Comparison of ENCODE assay signal across 21 cellular contexts in genomic region chr7:100892364-100893317, GRCh38. TPM values are rescaled to one million over a fixed set of nuclear protein-coding genes. Genes with fewer than 3 reads are reported as not detected.
A peak's percentile ranks its signal among the peaks of the same experiment; 100 is the strongest.
DNase-seq lines count a peak whose midpoint lies in the region; ATAC-seq and TF ChIP-seq lines count a peak whose summit lies in the region.
"Had no signal": no experiment of that assay in that cellular context is flagged by ENCODE, and none has a peak within 500 bp of the region (broad histone marks: within the 10 kb centered on the region; RNA-seq: fewer than 3 reads in every experiment).

No MANE protein-coding gene starts in this region.

- H3K27ac Mint-ChIP-seq in activated T-helper 2 cell treated with anti-CD3 and anti-CD28 coated beads, Interferon-gamma antibody, Interleukin-2, Interleukin-4, amounts not matched to agents 10 μg/mL and 5 μg/mL and 100 μg/mL, durations not matched to agents 14 hours and 24 hours and 36 hours, result no peak overlapping the region
- peak overlapping the region; percentile 99 for H3K27ac Mint-ChIP-seq in nephron

- H3K4me3 Mint-ChIP-seq in activated T-helper 2 cell treated with anti-CD3 and anti-CD28 coated beads, Interferon-gamma antibody, Interleukin-2, Interleukin-4, amounts not matched to agents 10 μg/mL and 5 μg/mL and 100 μg/mL, durations not matched to agents 14 hours and 24 hours and 36 hours (ENCODE audit: low read depth), result peak overlapping the region; percentile 8
- peak overlapping the region; percentile 89 to 93 (median 93) for H3K4me3 Mint-ChIP-seq in nephron

- intact Hi-C loops in activated T-helper 2 cell treated with anti-CD3 and anti-CD28 coated beads, Interferon-gamma antibody, Interleukin-2, Interleukin-4, amounts not matched to agents 10 μg/mL and 5 μg/mL and 100 μg/mL, durations not matched to agents 14 hours and 24 hours and 36 hours (cut with micrococcal nuclease), result no loop called here
- intact Hi-C loops in dorsolateral prefrontal cortex (cut with DNase I), result loop anchor here (5.0 to 10.0 kb wide), 5 partner anchors 185 to 392 kb away; partner anchors contain the start of genes AP1S1 (in 1 of the 2), PLOD3 (in 1 of the 2), VGF (in 1 of the 2) and ZNHIT1 (in 1 of the 2)

- TF ChIP-seq POLR2A in erythroblast (IDR thresholded peaks at IDR 0.05; ENCODE audit: low read length), result no peak

- H3K27me3 ChIP-seq in dorsolateral prefrontal cortex, result peaks cover 0 to 19% (median 0%) of the 10 kb centered on the region in 45 donors

- DNase-seq in AG08396 (ENCODE audit: low spot score) (peak; percentile 3), GM10266 (ENCODE audit: extremely low spot score) (peak; percentile 13), erythroblast (lab: John Stamatoyannopoulos, UW) (no peak), dorsolateral prefrontal cortex (no peak)
- no peak for DNase-seq in activated T-helper 2 cell treated with anti-CD3 and anti-CD28 coated beads, Interferon-gamma antibody, Interleukin-2, Interleukin-4, amounts not matched to agents 10 μg/mL and 5 μg/mL and 100 μg/mL, durations not matched to agents 14 hours and 24 hours and 36 hours (ENCODE audit: low spot score)
- DNase-seq in stimulated activated CD4-positive, alpha-beta T cell treated with anti-CD3 and anti-CD28 coated beads, Interleukin-12 subunit alpha, Interleukin-12 subunit beta, amount 100 ng/mL, for 4 hours, result no peak
- DNase-seq: ACHN; activated gamma-delta T cell; anterior cingulate cortex; COR-L47; left ventricle myocardium superior; NCI-H2107; NCI-H69; retina; stimulated activated CD4-positive, alpha-beta T cell treated with anti-CD3 and anti-CD28 coated beads, Interleukin-1b, Interleukin-23, amount 100 ng/mL, for 48 hours; T1000 had no signal

- ATAC-seq in HG03135 (IDR thresholded peaks at IDR 0.05; ENCODE audit: unreplicated experiment), result no peak
- ATAC-seq: gastroesophageal sphincter, GM12878, left ventricle myocardium superior had no signal

- peaks cover 27% of the 10 kb centered on the region for H3K4me1 Mint-ChIP-seq in activated T-helper 2 cell treated with anti-CD3 and anti-CD28 coated beads, Interferon-gamma antibody, Interleukin-2, Interleukin-4, amounts not matched to agents 10 μg/mL and 5 μg/mL and 100 μg/mL, durations not matched to agents 14 hours and 24 hours and 36 hours (ENCODE audit: low read depth)
- peaks cover 40% of the 10 kb centered on the region for H3K4me1 Mint-ChIP-seq in nephron

- no peaks in the 10 kb centered on the region for H3K9me3 Mint-ChIP-seq in activated T-helper 2 cell treated with anti-CD3 and anti-CD28 coated beads, Interferon-gamma antibody, Interleukin-2, Interleukin-4, amounts not matched to agents 10 μg/mL and 5 μg/mL and 100 μg/mL, durations not matched to agents 14 hours and 24 hours and 36 hours
- no peaks in the 10 kb centered on the region for H3K9me3 Mint-ChIP-seq in nephron

- peaks cover 12% of the 10 kb centered on the region for H3K36me3 Mint-ChIP-seq in activated T-helper 2 cell treated with anti-CD3 and anti-CD28 coated beads, Interferon-gamma antibody, Interleukin-2, Interleukin-4, amounts not matched to agents 10 μg/mL and 5 μg/mL and 100 μg/mL, durations not matched to agents 14 hours and 24 hours and 36 hours (ENCODE audit: low read depth)
- peaks cover 10% of the 10 kb centered on the region for H3K36me3 Mint-ChIP-seq in nephron (ENCODE audit: low read depth)

- no peak for TF ChIP-seq CTCF in GM10266 (IDR thresholded peaks at IDR 0.05; ENCODE audit: control insufficient read depth, insufficient read depth, low read depth, missing control alignments)
- TF ChIP-seq CTCF in nephron (IDR thresholded peaks at IDR 0.05; ENCODE audit: unreplicated experiment in 3 of 3), result no peak
- TF ChIP-seq CTCF in dorsolateral prefrontal cortex (IDR thresholded peaks at IDR 0.05 in 54 of 56, conservative IDR thresholded peaks at IDR 0.05 in 2 of 56; ENCODE audit: low read depth in 1 of 56, partially characterized antibody in 56 of 56), result no peak

- no peak overlapping the region for H3K4me3 ChIP-seq in dorsolateral prefrontal cortex
- H3K4me3 ChIP-seq: gastroesophageal sphincter, GM12878 had no signal

- no peak overlapping the region for H3K27ac ChIP-seq in dorsolateral prefrontal cortex
- H3K27ac ChIP-seq: gastroesophageal sphincter had no signal

- peaks cover 42% of the 10 kb centered on the region for H3K27me3 Mint-ChIP-seq in activated T-helper 2 cell treated with anti-CD3 and anti-CD28 coated beads, Interferon-gamma antibody, Interleukin-2, Interleukin-4, amounts not matched to agents 10 μg/mL and 5 μg/mL and 100 μg/mL, durations not matched to agents 14 hours and 24 hours and 36 hours (ENCODE audit: low read depth)
- H3K27me3 Mint-ChIP-seq in nephron (ENCODE audit: low read depth), result peaks cover 15% of the 10 kb centered on the region

RNA-seq across cellular contexts. Expression of gene ACHE, which starts 3.0 kb away (rescaled TPM):
- total RNA-seq in activated T-helper 2 cell treated with anti-CD3 and anti-CD28 coated beads, Interferon-gamma antibody, Interleukin-2, Interleukin-4, amounts not matched to agents 10 μg/mL and 5 μg/mL and 100 μg/mL, durations not matched to agents 14 hours and 24 hours and 36 hours, result 0.09 and 0.21 TPM in 2 replicates
- total RNA-seq in dorsolateral prefrontal cortex, result 10 to 100 TPM; 14.4 to 57.3 (median 37.8) TPM
- total RNA-seq: OCI-LY7 had no signal

RNA-seq across cellular contexts. Expression of gene UFSP1, which starts 3.1 kb away (rescaled TPM):
- total RNA-seq in activated T-helper 2 cell treated with anti-CD3 and anti-CD28 coated beads, Interferon-gamma antibody, Interleukin-2, Interleukin-4, amounts not matched to agents 10 μg/mL and 5 μg/mL and 100 μg/mL, durations not matched to agents 14 hours and 24 hours and 36 hours, result 3.8 and 5.0 TPM in 2 replicates
- total RNA-seq in dorsolateral prefrontal cortex, result 1 to 10 TPM in 118 of 120 experiments, under 1 TPM in 2; 0.51 to 5.4 (median 2.7) TPM

RNA-seq across cellular contexts. Expression of gene SRRT, which starts 17.7 kb away (rescaled TPM):
- 280 and 290 TPM in 2 replicates for total RNA-seq in activated T-helper 2 cell treated with anti-CD3 and anti-CD28 coated beads, Interferon-gamma antibody, Interleukin-2, Interleukin-4, amounts not matched to agents 10 μg/mL and 5 μg/mL and 100 μg/mL, durations not matched to agents 14 hours and 24 hours and 36 hours
- total RNA-seq in dorsolateral prefrontal cortex, result 100 to 1,000 TPM in 56 of 120 experiments, 10 to 100 TPM in 64; 60.4 to 142 (median 97.9) TPM

RNA-seq across cellular contexts. Expression of gene TRIP6, which starts 25.5 kb away (rescaled TPM):
- total RNA-seq in activated T-helper 2 cell treated with anti-CD3 and anti-CD28 coated beads, Interferon-gamma antibody, Interleukin-2, Interleukin-4, amounts not matched to agents 10 μg/mL and 5 μg/mL and 100 μg/mL, durations not matched to agents 14 hours and 24 hours and 36 hours, result 38.5 and 38.7 TPM in 2 replicates
- 10 to 100 TPM; 12.5 to 46.7 (median 23.4) TPM for total RNA-seq in dorsolateral prefrontal cortex

RNA-seq across cellular contexts. Expression of gene SLC12A9, which starts 40.1 kb away (rescaled TPM):
- total RNA-seq in activated T-helper 2 cell treated with anti-CD3 and anti-CD28 coated beads, Interferon-gamma antibody, Interleukin-2, Interleukin-4, amounts not matched to agents 10 μg/mL and 5 μg/mL and 100 μg/mL, durations not matched to agents 14 hours and 24 hours and 36 hours, result 27.3 and 31.6 TPM in 2 replicates
- 10 to 100 TPM; 15.8 to 54.2 (median 30.1) TPM for total RNA-seq in dorsolateral prefrontal cortex

Comparison
In these comparisons a context has a peak if more than half of its experiments do, and no peak if none do; other contexts are left out.
1. DNase-seq: peak in AG08396 (single experiment) and GM10266 (single experiment); none in activated T-helper 2 cell treated with anti-CD3 and anti-CD28 coated beads, Interferon-gamma antibody, Interleukin-2, Interleukin-4, amounts not matched to agents 10 μg/mL and 5 μg/mL and 100 μg/mL, durations not matched to agents 14 hours and 24 hours and 36 hours (single experiment), stimulated activated CD4-positive, alpha-beta T cell treated with anti-CD3 and anti-CD28 coated beads, Interleukin-12 subunit alpha, Interleukin-12 subunit beta, amount 100 ng/mL, for 4 hours (single experiment), erythroblast (0 of 2) and dorsolateral prefrontal cortex (0 of 10).
2. RNA of gene ACHE, which starts 3.0 kb away (total RNA-seq): 14.4 to 57.3 TPM in dorsolateral prefrontal cortex; 0.09 to 0.21 TPM in activated T-helper 2 cell treated with anti-CD3 and anti-CD28 coated beads, Interferon-gamma antibody, Interleukin-2, Interleukin-4, amounts not matched to agents 10 μg/mL and 5 μg/mL and 100 μg/mL, durations not matched to agents 14 hours and 24 hours and 36 hours; every median in the first group is over 10 times any median in the second.